Comparison of ENCODE assay signal across 8 cellular contexts in the genomic region with DNA sequence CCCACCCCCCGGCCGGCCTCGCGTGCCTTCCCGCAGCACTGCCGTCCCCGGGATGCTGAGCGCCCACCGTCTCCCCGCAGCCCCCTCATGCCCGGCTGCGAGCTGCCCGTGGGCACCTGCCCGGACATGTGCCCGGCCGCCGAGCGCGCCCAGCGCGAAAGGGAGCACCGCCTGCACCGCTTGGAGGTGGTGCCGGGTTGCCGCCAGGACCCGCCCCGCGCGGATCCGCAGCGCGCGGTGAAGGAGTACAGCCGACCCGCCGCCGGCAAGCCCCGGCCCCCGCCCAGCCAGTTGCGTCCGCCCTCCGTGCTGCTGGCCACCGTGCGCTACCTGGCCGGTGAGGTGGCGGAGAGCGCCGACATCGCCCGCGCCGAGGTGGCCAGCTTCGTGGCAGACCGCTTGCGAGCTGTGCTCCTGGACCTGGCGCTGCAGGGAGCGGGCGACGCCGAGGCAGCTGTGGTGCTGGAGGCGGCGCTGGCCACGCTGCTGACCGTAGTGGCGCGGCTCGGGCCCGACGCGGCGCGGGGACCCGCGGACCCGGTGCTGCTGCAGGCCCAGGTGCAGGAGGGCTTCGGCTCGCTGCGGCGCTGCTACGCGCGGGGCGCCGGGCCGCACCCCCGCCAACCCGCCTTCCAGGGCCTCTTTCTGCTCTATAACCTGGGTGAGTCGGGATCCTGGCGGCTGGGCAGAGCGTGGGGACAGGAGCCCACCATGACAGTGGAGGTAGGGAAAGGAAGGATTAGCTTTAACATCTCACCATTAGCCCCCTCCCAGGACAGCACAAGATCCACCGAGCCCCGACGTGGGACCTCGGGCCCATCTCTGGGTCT. TPM values are rescaled to one million over a fixed set of nuclear protein-coding genes. Genes with fewer than 3 reads are reported as not detected.
DNase-seq lines count a peak whose midpoint lies in the region; ATAC-seq, FAIRE-seq and TF ChIP-seq lines count a peak whose summit lies in the region.

A gene (plus strand): TSS at position 5 of the 830 bp plus-strand sequence. CDS start 83 bp downstream, at position 88.

- in situ Hi-C loops in ACHN (cut with HindIII; ENCODE audit: low pct_ligation_motif_present, low pct_unique_long_range_greater_than_20kb, low sequenced_read_pairs): no loop called here

- WGBS in gastroesophageal sphincter (ENCODE audit: low coverage in 1 of 2), 2 donors: 0% methylated on average over 4 to 7 of the region's 94 CpGs
- 1 to 2% methylated on average over 43 to 94 of the region's 94 CpGs for WGBS in pancreas, 2 donors

- H3K4me3 ChIP-seq in gastroesophageal sphincter: peak within 1 kb of the TSS; percentile 59 to 90
- H3K4me3 ChIP-seq in pancreas: peak within 1 kb of the TSS; percentile 55 to 88 (median 82)

- H3K4me1 ChIP-seq in gastroesophageal sphincter: peaks cover 0 to 58% (median 12%) of the 10 kb centered on the region in 3 donors
- peaks cover 0 to 22% (median 0%) of the 10 kb centered on the region in 3 donors for H3K4me1 ChIP-seq in pancreas

- no peak for FAIRE-seq in pancreas (lab: Jason Lieb, UNC)

- peak; percentile 56 for DNase-seq in ACHN
- DNase-seq in NCI-H2196 (lab: John Stamatoyannopoulos, UW; ENCODE audit: unreplicated experiment): peak; percentile 75
- DNase-seq in activated T-helper 1 cell treated with Interleukin-2 at 50 U/mL for 16 hours (ENCODE audit: low read depth): peak; percentile 52
- DNase-seq in pancreas: peak in 5 of 6 donors; percentile 63 to 90 (median 74)

- TF ChIP-seq EP300 in gastroesophageal sphincter (IDR thresholded peaks at IDR 0.05): no peak

- ATAC-seq in GM18505 (IDR thresholded peaks at IDR 0.05; ENCODE audit: unreplicated experiment): peak; percentile 40
- ATAC-seq in HG02870 (IDR thresholded peaks at IDR 0.05; ENCODE audit: unreplicated experiment): peak; percentile 44
- peak; percentile 69 for ATAC-seq in gastroesophageal sphincter
- peak; percentile 69 to 80 (median 74) for ATAC-seq in pancreas
- no peak for ATAC-seq in HG03469 (IDR thresholded peaks at IDR 0.05; ENCODE audit: unreplicated experiment)

- H3K27me3 ChIP-seq in gastroesophageal sphincter: no peaks in the 10 kb centered on the region
- H3K27me3 ChIP-seq in pancreas: no peaks in the 10 kb centered on the region

- TF ChIP-seq CTCF in gastroesophageal sphincter (IDR thresholded peaks at IDR 0.05) (peak in 1 of 4 experiments; percentile 12), pancreas (IDR thresholded peaks at IDR 0.05) (no peak)

- H3K36me3 ChIP-seq in gastroesophageal sphincter: peaks cover 0 to 63% of the 10 kb centered on the region in 2 donors
- H3K36me3 ChIP-seq in pancreas: no peaks in the 10 kb centered on the region

- no peaks in the 10 kb centered on the region for H3K9me3 ChIP-seq in gastroesophageal sphincter
- H3K9me3 ChIP-seq in pancreas: no peaks in the 10 kb centered on the region

- no peak for TF ChIP-seq POLR2A in GM18505 (IDR thresholded peaks at IDR 0.05; ENCODE audit: borderline replicate concordance, extremely low read depth, insufficient read depth, insufficient read length)
- no peak for TF ChIP-seq POLR2A in gastroesophageal sphincter (IDR thresholded peaks at IDR 0.05)

- intact Hi-C loops in pancreas (cut with DNase I): no loop called here

- H3K27ac ChIP-seq in gastroesophageal sphincter (peak within 1 kb of the TSS; percentile 60 to 95 (median 94)), pancreas (peak within 1 kb of the TSS; percentile 83 to 91 (median 88))

RNA-seq across cellular contexts. Expression of the gene that starts here (rescaled TPM):
- 10 to 100 TPM in 3 of 4 donors, 1 to 10 TPM in 1; 4.7 to 13.6 (median 12.7) TPM for total RNA-seq in gastroesophageal sphincter
- total RNA-seq in pancreas: 1 to 10 TPM; 3.5 to 5.5 (median 4.4) TPM
- polyA plus RNA-seq in pancreas: 1 to 10 TPM; 4.9 to 7.3 TPM
